ENCODE assay signal across 8 cellular contexts in genomic region chr19:41449079-41449864, GRCh38. TPM values are rescaled to one million over a fixed set of nuclear protein-coding genes. Genes with fewer than 3 reads are reported as not detected.
DNase-seq lines count a peak whose midpoint lies in the region; ATAC-seq, FAIRE-seq and TF ChIP-seq lines count a peak whose summit lies in the region.

No MANE protein-coding gene starts in this region.

- H3K79me2 ChIP-seq in GM12878 (ENCODE audit: control insufficient read depth, insufficient read depth, low read length) (no peaks in the 10 kb centered on the region), smooth muscle cell (ENCODE audit: low read depth) (no peaks in the 10 kb centered on the region)

- BruUV-seq in GM12878 (replicated peaks; lab: Mats Ljungman, UMichigan) = no TSS peak

- 7% methylated on average over 17 of the region's 22 CpGs for WGBS in GM12878 (ENCODE audit: insufficient coverage, insufficient replicate concordance, low lambda C conversion rate, missing lambda C conversion rate)
- WGBS in smooth muscle cell (ENCODE audit: low lambda C conversion rate) = 26% methylated on average over 18 of the region's 22 CpGs

- H4K20me1 ChIP-seq in GM12878 (ENCODE audit: control insufficient read depth, insufficient read depth) = no peaks in the 10 kb centered on the region
- no peaks in the 10 kb centered on the region for H4K20me1 ChIP-seq in smooth muscle cell (ENCODE audit: low read depth)

- TF ChIP-seq CTCF in GM12878 (IDR thresholded peaks at IDR 0.05 in 2 of 3, conservative IDR thresholded peaks at IDR 0.05 in 1 of 3; ENCODE audit: control insufficient read depth in 2 of 3, extremely low read depth in 1 of 3, insufficient read depth in 1 of 3, low read depth in 3 of 3, low read length in 3 of 3) (peak; percentile 94 to 97 (median 97)), smooth muscle cell (IDR thresholded peaks at IDR 0.05; ENCODE audit: borderline replicate concordance, insufficient read depth, poor library complexity, severe bottlenecking) (peak; percentile 98)

- H3K4me3 ChIP-seq in GM12878 (peak overlapping the region; percentile 61), smooth muscle cell (peak overlapping the region; percentile 34)

- TF ChIP-seq RAD21 in GM12878 (IDR thresholded peaks at IDR 0.05; ENCODE audit: insufficient read depth, low read depth, low read length) = peak; percentile 94

- POLR2A ChIA-PET in GM12878 (lab: Charles Lee) = interaction anchor here (0.8 to 1.5 kb wide), 2 partner anchors 9 to 89 kb away, joined by 3 read pairs; no protein-coding TSS in a partner anchor

- RAD21 ChIA-PET in GM12878 (lab: Charles Lee; ENCODE audit: unreplicated experiment) = interaction anchor here (0.6 to 5.5 kb wide), 19 partner anchors 9 to 245 kb away, joined by 3 to 56 read pairs (median 6); partner anchors contain the start of genes CEACAM21 and DMAC2

- SMC1A ChIA-PET in GM12878 (lab: Charles Lee; ENCODE audit: uncharacterized antibody, unreplicated experiment) = interaction anchor here (0.6 to 5.1 kb wide), 30 partner anchors 9 to 245 kb away, joined by 3 to 69 read pairs (median 4); partner anchors contain the start of genes CEACAM21 and DMAC2

- in situ Hi-C loops in GM12878 (cut with MboI) = loop anchor here (10.0 kb wide), 2 partner anchors 86 to 126 kb away; partner anchors contain the start of gene CEACAM21

- H3F3A ChIP-seq in smooth muscle cell (ENCODE audit: low read depth) = no peaks in the 10 kb centered on the region

- CTCF ChIA-PET in GM12878 (lab: Yijun Ruan, JAX) = interaction anchor here (0.5 to 10.9 kb wide), 44 partner anchors 8 to 1809 kb away, joined by 3 to 314 read pairs (median 4); partner anchors contain the start of genes B3GNT8, B9D2, CEACAM21 and DMAC2

- peak; percentile 99 for ATAC-seq in GM12878
- ATAC-seq in GM18511 (IDR thresholded peaks at IDR 0.05; ENCODE audit: unreplicated experiment) = no peak

- TF ChIP-seq EP300 in GM12878 (IDR thresholded peaks at IDR 0.05; ENCODE audit: borderline replicate concordance in 1 of 2, control insufficient read depth in 1 of 2, low read depth in 2 of 2, low read length in 2 of 2) = no peak

- no peak overlapping the region for H3K27ac ChIP-seq in GM12878 (ENCODE audit: control insufficient read depth, insufficient read depth)
- H3K27ac ChIP-seq in smooth muscle cell (ENCODE audit: low read depth) = no peak overlapping the region

- H3K36me3 ChIP-seq in GM12878 (ENCODE audit: control insufficient read depth in 2 of 2, insufficient read depth in 2 of 2, low read length in 1 of 2) (no peaks in the 10 kb centered on the region), smooth muscle cell (ENCODE audit: low read depth) (no peaks in the 10 kb centered on the region)

- H2AFZ ChIP-seq in GM12878 (ENCODE audit: control insufficient read depth, low read depth, low read length) (peak overlapping the region; percentile 60), smooth muscle cell (ENCODE audit: low read depth) (peak overlapping the region; percentile 87)

- H3K9me3 ChIP-seq in GM12878 (replicated peaks; ENCODE audit: control insufficient read depth, insufficient read depth, low read length) = no peaks in the 10 kb centered on the region
- H3K9me3 ChIP-seq in smooth muscle cell (replicated peaks; ENCODE audit: low read depth) = no peaks in the 10 kb centered on the region

- peak; percentile 90 for FAIRE-seq in GM12892 (lab: Jason Lieb, UNC)
- peak; percentile 62 for FAIRE-seq in TTC549 (lab: Jason Lieb, UNC)
- peak; percentile 95 for FAIRE-seq in GM12878 (lab: Jason Lieb, UNC)

- H3K9ac ChIP-seq in GM12878 (ENCODE audit: control insufficient read depth, insufficient read depth, low read length) (no peak overlapping the region; the same call in 1 of the 2 replicates), smooth muscle cell (ENCODE audit: low read depth) (no peak overlapping the region)

- intact Hi-C loops in GM12878 (cut with micrococcal nuclease; ENCODE audit: unreplicated experiment) = loop anchor here (1.0 to 5.0 kb wide), 4 partner anchors 89 to 121 kb away; partner anchors contain the start of gene TGFB1

- TF ChIP-seq POLR2A in GM12892 (IDR thresholded peaks at IDR 0.05; ENCODE audit: low read depth, low read length) = no peak
- no peak for TF ChIP-seq POLR2A in GM12878 (IDR thresholded peaks at IDR 0.05; ENCODE audit: low read depth, low read length)

- H3K4me2 ChIP-seq in GM12878 (ENCODE audit: control insufficient read depth, insufficient read depth) = peak overlapping the region; percentile 67
- peak overlapping the region; percentile 83 for H3K4me2 ChIP-seq in smooth muscle cell

- peak; percentile 55 for DNase-seq in 8988T
- DNase-seq in GM12892 (ENCODE audit: insufficient read length) = peak; percentile 78
- DNase-seq in NCI-H1105 (lab: John Stamatoyannopoulos, UW) = peak; percentile 54
- DNase-seq in GM12878 (ENCODE audit: low read depth, low spot score) = no peak
- DNase-seq in iPS DF 4.7 (ENCODE audit: extremely low read depth, low spot score) = peak; percentile 60
- DNase-seq in smooth muscle cell (lab: John Stamatoyannopoulos, UW; ENCODE audit: unreplicated experiment) = peak; percentile 46

- H3K4me1 ChIP-seq in GM12878 (ENCODE audit: control insufficient read depth, insufficient read depth, low read length) (peaks cover 8% of the 10 kb centered on the region), smooth muscle cell (ENCODE audit: low read depth) (no peaks in the 10 kb centered on the region)

- H3K27me3 ChIP-seq in GM12878 (replicated peaks in 1 of 2; ENCODE audit: control insufficient read depth in 2 of 2, insufficient read depth in 2 of 2, low read length in 1 of 2) (no peaks in the 10 kb centered on the region), smooth muscle cell (ENCODE audit: low read depth) (peaks cover 7% of the 10 kb centered on the region)

RNA-seq across cellular contexts. Expression of gene ERICH4, which starts 6.3 kb away (rescaled TPM):
- not detected for polyA plus RNA-seq in GM12892 (2012; ENCODE audit: missing spikeins)
- not detected in 2 replicates for total RNA-seq in GM12878 (2013; cell fraction: nucleolus; rRNA removed)
- total RNA-seq in GM12878 (2014; rRNA removed) (not detected in 2 replicates), GM12878 (2014; rRNA removed; fragmentation: Illumina TruSeq; extraction: Trizol) (not detected in 2 replicates), GM12878 (2021) (not detected in 2 replicates), smooth muscle cell (not detected in 2 replicates)
- polyA plus RNA-seq in GM12878 (2011; ENCODE audit: low read depth) = not detected
- polyA plus RNA-seq in GM12878 (2011; rRNA removed) (not detected in 2 replicates), GM12878 (2014; fragmentation: Illumina TruSeq; extraction: Trizol) (not detected in 2 replicates), GM12878 (2014; fragmentation: Nextera tagmentation; extraction: Ambion mirVana) (not detected), GM12878 (2014; rRNA removed) (not detected in 2 replicates), GM12878 (2016; fragmentation: Nextera tagmentation; extraction: Ambion mirVana) (not detected), smooth muscle cell (not detected in 2 replicates)
- polyA plus RNA-seq in GM12878 (2011; cell fraction: cytosol; rRNA removed) = not detected in 2 replicates
- not detected in 2 replicates for polyA plus RNA-seq in GM12878 (2011; cell fraction: nucleus; rRNA removed)
- not detected in 2 replicates for polyA plus RNA-seq in GM12878 (2012)
- not detected in 2 replicates for polyA minus RNA-seq in GM12878 (2011; rRNA and poly(A)+ RNA removed)
- polyA minus RNA-seq in GM12878 (2011; cell fraction: cytosol; rRNA and poly(A)+ RNA removed) = not detected in 2 replicates
- polyA minus RNA-seq in GM12878 (2011; cell fraction: nucleus; rRNA and poly(A)+ RNA removed) = not detected in 2 replicates

RNA-seq across cellular contexts. Expression of gene DMAC2, which starts 9.6 kb away (rescaled TPM):
- 28.2 TPM for polyA plus RNA-seq in GM12892 (2012; ENCODE audit: missing spikeins)
- 10.3 and 10.4 TPM in 2 replicates for total RNA-seq in GM12878 (2013; cell fraction: nucleolus; rRNA removed)
- total RNA-seq in GM12878 (2014; rRNA removed) (43.1 and 43.2 TPM in 2 replicates), GM12878 (2014; rRNA removed; fragmentation: Illumina TruSeq; extraction: Trizol) (30.4 and 35.3 TPM in 2 replicates), GM12878 (2021) (45.6 and 48.3 TPM in 2 replicates), smooth muscle cell (40.3 and 48.3 TPM in 2 replicates)
- polyA plus RNA-seq in GM12878 (2011; ENCODE audit: low read depth) = 20.5 TPM
- polyA plus RNA-seq in GM12878 (2011; rRNA removed) (34.0 and 42.2 TPM in 2 replicates), GM12878 (2014; fragmentation: Illumina TruSeq; extraction: Trizol) (17.9 and 38.1 TPM in 2 replicates), GM12878 (2014; fragmentation: Nextera tagmentation; extraction: Ambion mirVana) (10 to 100 TPM; 10.8 to 14.8 TPM), GM12878 (2014; rRNA removed) (52.7 and 57.2 TPM in 2 replicates), GM12878 (2016; fragmentation: Nextera tagmentation; extraction: Ambion mirVana) (10 to 100 TPM; 45.4 to 54.3 TPM), smooth muscle cell (65.8 and 69.2 TPM in 2 replicates)
- polyA plus RNA-seq in GM12878 (2011; cell fraction: cytosol; rRNA removed) = 74.4 and 76.4 TPM in 2 replicates
- 39.3 and 47.7 TPM in 2 replicates for polyA plus RNA-seq in GM12878 (2011; cell fraction: nucleus; rRNA removed)
- polyA plus RNA-seq in GM12878 (2012) = 31.8 and 38.7 TPM in 2 replicates
- polyA minus RNA-seq in GM12878 (2011; rRNA and poly(A)+ RNA removed) = 39.6 and 53.1 TPM in 2 replicates
- 20.3 and 20.7 TPM in 2 replicates for polyA minus RNA-seq in GM12878 (2011; cell fraction: cytosol; rRNA and poly(A)+ RNA removed)
- polyA minus RNA-seq in GM12878 (2011; cell fraction: nucleus; rRNA and poly(A)+ RNA removed) = 5.3 and 8.1 TPM in 2 replicates

RNA-seq across cellular contexts. Expression of gene B3GNT8, which starts 22.1 kb away (rescaled TPM):
- not detected for polyA plus RNA-seq in GM12892 (2012; ENCODE audit: missing spikeins)
- total RNA-seq in GM12878 (2013; cell fraction: nucleolus; rRNA removed) = 0.24 TPM in 1 of 2 replicates, not detected in the other
- total RNA-seq in GM12878 (2014; rRNA removed) (0.05 and 0.06 TPM in 2 replicates), GM12878 (2014; rRNA removed; fragmentation: Illumina TruSeq; extraction: Trizol) (not detected in 2 replicates), GM12878 (2021) (1.1 and 1.2 TPM in 2 replicates), smooth muscle cell (0.85 TPM in 2 replicates)
- polyA plus RNA-seq in GM12878 (2011; ENCODE audit: low read depth) = not detected
- polyA plus RNA-seq in GM12878 (2011; rRNA removed) (not detected in 2 replicates), GM12878 (2014; fragmentation: Illumina TruSeq; extraction: Trizol) (0.44 TPM in 1 of 2 replicates, not detected in the other), GM12878 (2014; fragmentation: Nextera tagmentation; extraction: Ambion mirVana) (not detected), GM12878 (2014; rRNA removed) (0.08 and 0.23 TPM in 2 replicates), GM12878 (2016; fragmentation: Nextera tagmentation; extraction: Ambion mirVana) (under 1 TPM; 0.17 to 0.58 TPM), smooth muscle cell (1.7 and 3.0 TPM in 2 replicates)
- not detected in 2 replicates for polyA plus RNA-seq in GM12878 (2011; cell fraction: cytosol; rRNA removed)
- 0.09 and 0.15 TPM in 2 replicates for polyA plus RNA-seq in GM12878 (2011; cell fraction: nucleus; rRNA removed)
- polyA plus RNA-seq in GM12878 (2012) = 0.35 and 0.50 TPM in 2 replicates
- not detected in 2 replicates for polyA minus RNA-seq in GM12878 (2011; rRNA and poly(A)+ RNA removed)
- not detected in 2 replicates for polyA minus RNA-seq in GM12878 (2011; cell fraction: cytosol; rRNA and poly(A)+ RNA removed)
- polyA minus RNA-seq in GM12878 (2011; cell fraction: nucleus; rRNA and poly(A)+ RNA removed) = not detected in 2 replicates

RNA-seq across cellular contexts. Expression of gene BCKDHA, which starts 51.7 kb away (rescaled TPM):
- 36.2 TPM for polyA plus RNA-seq in GM12892 (2012; ENCODE audit: missing spikeins)
- total RNA-seq in GM12878 (2013; cell fraction: nucleolus; rRNA removed) = 45.1 and 48.8 TPM in 2 replicates
- total RNA-seq in GM12878 (2014; rRNA removed) = 90.9 and 107 TPM in 2 replicates
- 19.2 and 23.9 TPM in 2 replicates for total RNA-seq in GM12878 (2014; rRNA removed; fragmentation: Illumina TruSeq; extraction: Trizol)
- 33.5 and 41.7 TPM in 2 replicates for total RNA-seq in GM12878 (2021)
- 14.8 TPM for polyA plus RNA-seq in GM12878 (2011; ENCODE audit: low read depth)
- polyA plus RNA-seq in GM12878 (2011; rRNA removed) = 10.8 and 51.3 TPM in 2 replicates
- 77.5 and 123 TPM in 2 replicates for polyA plus RNA-seq in GM12878 (2011; cell fraction: cytosol; rRNA removed)
- polyA plus RNA-seq in GM12878 (2011; cell fraction: nucleus; rRNA removed) = 139 and 153 TPM in 2 replicates
- polyA plus RNA-seq in GM12878 (2012) = 64.0 and 79.5 TPM in 2 replicates
- 13.7 and 41.5 TPM in 2 replicates for polyA plus RNA-seq in GM12878 (2014; fragmentation: Illumina TruSeq; extraction: Trizol)
- polyA plus RNA-seq in GM12878 (2014; fragmentation: Nextera tagmentation; extraction: Ambion mirVana) = 10 to 100 TPM in 1 of 2 experiments, 1 to 10 TPM in 1; 9.9 to 28.7 TPM
- 68.1 and 73.1 TPM in 2 replicates for polyA plus RNA-seq in GM12878 (2014; rRNA removed)
- 100 to 1,000 TPM in 1 of 2 experiments, 10 to 100 TPM in 1; 99.8 to 105 TPM for polyA plus RNA-seq in GM12878 (2016; fragmentation: Nextera tagmentation; extraction: Ambion mirVana)
- 16.3 and 43.2 TPM in 2 replicates for polyA minus RNA-seq in GM12878 (2011; rRNA and poly(A)+ RNA removed)
- 26.5 and 33.1 TPM in 2 replicates for polyA minus RNA-seq in GM12878 (2011; cell fraction: cytosol; rRNA and poly(A)+ RNA removed)
- polyA minus RNA-seq in GM12878 (2011; cell fraction: nucleus; rRNA and poly(A)+ RNA removed) = 27.3 and 31.9 TPM in 2 replicates
- total RNA-seq in smooth muscle cell = 24.6 and 30.3 TPM in 2 replicates
- polyA plus RNA-seq in smooth muscle cell = 47.9 and 53.9 TPM in 2 replicates

RNA-seq across cellular contexts. Expression of gene EXOSC5, which starts 52.1 kb away (rescaled TPM):
- polyA plus RNA-seq in GM12892 (2012; ENCODE audit: missing spikeins) = 59.4 TPM
- 18.8 and 27.0 TPM in 2 replicates for total RNA-seq in GM12878 (2013; cell fraction: nucleolus; rRNA removed)
- 38.8 and 44.3 TPM in 2 replicates for total RNA-seq in GM12878 (2014; rRNA removed)
- total RNA-seq in GM12878 (2014; rRNA removed; fragmentation: Illumina TruSeq; extraction: Trizol) = 28.1 and 30.7 TPM in 2 replicates
- total RNA-seq in GM12878 (2021) = 57.8 and 62.7 TPM in 2 replicates
- polyA plus RNA-seq in GM12878 (2011; ENCODE audit: low read depth) = 21.5 TPM
- 26.0 and 61.0 TPM in 2 replicates for polyA plus RNA-seq in GM12878 (2011; rRNA removed)
- 87.8 and 129 TPM in 2 replicates for polyA plus RNA-seq in GM12878 (2011; cell fraction: cytosol; rRNA removed)
- 70.8 and 78.6 TPM in 2 replicates for polyA plus RNA-seq in GM12878 (2011; cell fraction: nucleus; rRNA removed)
- 48.6 and 84.3 TPM in 2 replicates for polyA plus RNA-seq in GM12878 (2012)
- 2.5 and 15.8 TPM in 2 replicates for polyA plus RNA-seq in GM12878 (2014; fragmentation: Illumina TruSeq; extraction: Trizol)
- polyA plus RNA-seq in GM12878 (2014; fragmentation: Nextera tagmentation; extraction: Ambion mirVana) = 10 to 100 TPM; 20.6 to 25.3 TPM
- polyA plus RNA-seq in GM12878 (2014; rRNA removed) = 74.2 and 88.9 TPM in 2 replicates
- 100 to 1,000 TPM; 116 to 123 TPM for polyA plus RNA-seq in GM12878 (2016; fragmentation: Nextera tagmentation; extraction: Ambion mirVana)
- polyA minus RNA-seq in GM12878 (2011; rRNA and poly(A)+ RNA removed) = 14.6 and 32.7 TPM in 2 replicates
- 13.9 and 16.2 TPM in 2 replicates for polyA minus RNA-seq in GM12878 (2011; cell fraction: cytosol; rRNA and poly(A)+ RNA removed)
- 14.7 and 20.0 TPM in 2 replicates for polyA minus RNA-seq in GM12878 (2011; cell fraction: nucleus; rRNA and poly(A)+ RNA removed)
- 5.4 and 5.6 TPM in 2 replicates for total RNA-seq in smooth muscle cell
- polyA plus RNA-seq in smooth muscle cell = 19.5 and 22.1 TPM in 2 replicates
